In genomic region chr11:118530683-118531596, GRCh38 we compare ENCODE assay signal across 8 cellular contexts. TPM values are rescaled to one million over a fixed set of nuclear protein-coding genes. Genes with fewer than 3 reads are reported as not detected.
A peak's percentile ranks its signal among the peaks of the same experiment; 100 is the strongest.
DNase-seq lines count a peak whose midpoint lies in the region; ATAC-seq, FAIRE-seq and TF ChIP-seq lines count a peak whose summit lies in the region.

Gene TMEM25 (plus strand): TSS chr11:118531192. CDS start chr11:118531802, 610 bp downstream.

- TF ChIP-seq CTCF in cardiac muscle cell (IDR thresholded peaks at IDR 0.05; ENCODE audit: low read depth, low read length), result no peak
- TF ChIP-seq CTCF in pancreas (IDR thresholded peaks at IDR 0.05), result no peak
- no peak for TF ChIP-seq CTCF in testis (IDR thresholded peaks at IDR 0.05)

- H3K9me3 Mint-ChIP-seq in activated naive CD4-positive, alpha-beta T cell treated with anti-CD3 and anti-CD28 coated beads, Interleukin-2, amount 50 U/mL, for 24 hours, result no peaks in the 10 kb centered on the region

- H3K27ac ChIP-seq in cardiac muscle cell (peak within 1 kb of the TSS; percentile 69), pancreas (peak within 1 kb of the TSS; percentile 59 to 75 (median 71)), testis (peak within 1 kb of the TSS; percentile 71 to 86)

- ATAC-seq in GM18868 (IDR thresholded peaks at IDR 0.05; ENCODE audit: unreplicated experiment) (peak; percentile 72), HG03565 (IDR thresholded peaks at IDR 0.05; ENCODE audit: unreplicated experiment) (peak; percentile 62), pancreas (peak; percentile 90 to 95 (median 92))

- H3K36me3 Mint-ChIP-seq in activated naive CD4-positive, alpha-beta T cell treated with anti-CD3 and anti-CD28 coated beads, Interleukin-2, amount 50 U/mL, for 24 hours, result no peaks in the 10 kb centered on the region

- H3K4me1 ChIP-seq in cardiac muscle cell (ENCODE audit: low read depth), result no peaks in the 10 kb centered on the region
- H3K4me1 ChIP-seq in pancreas, result peaks cover 6 to 8% (median 8%) of the 10 kb centered on the region in 3 donors
- peaks cover 15% of the 10 kb centered on the region for H3K4me1 ChIP-seq in testis

- H3K27me3 Mint-ChIP-seq in activated naive CD4-positive, alpha-beta T cell treated with anti-CD3 and anti-CD28 coated beads, Interleukin-2, amount 50 U/mL, for 24 hours, result no peaks in the 10 kb centered on the region

- H3K27ac Mint-ChIP-seq in activated naive CD4-positive, alpha-beta T cell treated with anti-CD3 and anti-CD28 coated beads, Interleukin-2, amount 50 U/mL, for 24 hours, result peak within 1 kb of the TSS; percentile 89

- FAIRE-seq in pancreas (lab: Jason Lieb, UNC), result no peak

- peaks cover 41% of the 10 kb centered on the region for H3K4me1 Mint-ChIP-seq in activated naive CD4-positive, alpha-beta T cell treated with anti-CD3 and anti-CD28 coated beads, Interleukin-2, amount 50 U/mL, for 24 hours

- H3K36me3 ChIP-seq in cardiac muscle cell (no peaks in the 10 kb centered on the region), pancreas (no peaks in the 10 kb centered on the region), testis (ENCODE audit: low read depth, missing control alignments) (no peaks in the 10 kb centered on the region)

- 1% methylated on average over 54 to 94 of the region's 94 CpGs for WGBS in pancreas, 2 donors
- 1% methylated on average over 27 to 46 of the region's 94 CpGs for WGBS in testis, 2 donors

- DNase-seq in ACHN (peak; percentile 44), SK-N-DZ (ENCODE audit: low spot score) (peak; percentile 44), cardiac muscle cell (ENCODE audit: low read depth in 1 of 2, low spot score in 1 of 2) (peak; percentile 34 to 82), pancreas (peak; percentile 68 to 91 (median 78)), testis (peak; percentile 88)

- H3K4me3 ChIP-seq in cardiac muscle cell (peak within 1 kb of the TSS; percentile 97), pancreas (peak within 1 kb of the TSS; percentile 76 to 99 (median 96)), testis (peak within 1 kb of the TSS; percentile 85 to 90)

- H3K27me3 ChIP-seq in cardiac muscle cell, result no peaks in the 10 kb centered on the region
- no peaks in the 10 kb centered on the region for H3K27me3 ChIP-seq in pancreas
- H3K27me3 ChIP-seq in testis, result no peaks in the 10 kb centered on the region

- intact Hi-C loops in pancreas (cut with DNase I), result no loop called here
- intact Hi-C loops in testis (cut with DNase I; ENCODE audit: low total_unique reads), result no loop called here

- H3K9me3 ChIP-seq in cardiac muscle cell (ENCODE audit: low read depth) (no peaks in the 10 kb centered on the region), pancreas (no peaks in the 10 kb centered on the region), testis (no peaks in the 10 kb centered on the region)

- in situ Hi-C loops in ACHN (cut with HindIII; ENCODE audit: low pct_ligation_motif_present, low pct_unique_long_range_greater_than_20kb, low sequenced_read_pairs), result no loop called here

- peak within 1 kb of the TSS; percentile 93 for H3K4me3 Mint-ChIP-seq in activated naive CD4-positive, alpha-beta T cell treated with anti-CD3 and anti-CD28 coated beads, Interleukin-2, amount 50 U/mL, for 24 hours

- TF ChIP-seq POLR2A in testis (IDR thresholded peaks at IDR 0.05), result no peak

RNA-seq across cellular contexts. Expression of gene TMEM25, which starts in this region (rescaled TPM):
- 13.9 and 19.4 TPM in 2 replicates for polyA plus RNA-seq in SK-N-DZ (2014; cell fraction: cytosol; rRNA removed)
- polyA plus RNA-seq in SK-N-DZ (2014; cell fraction: nucleus; rRNA removed), result 60.1 and 71.3 TPM in 2 replicates
- total RNA-seq in cardiac muscle cell (50.0 and 51.3 TPM in 2 replicates), pancreas (10 to 100 TPM; 12.2 to 18.6 (median 14.4) TPM), testis (10 to 100 TPM; 33.1 to 46.8 TPM)
- polyA plus RNA-seq in cardiac muscle cell (34.9 and 41.1 TPM in 2 replicates), pancreas (10 to 100 TPM; 17.4 to 24.9 TPM), testis (ENCODE audit: insufficient read depth, low read depth, low replicate concordance) (16.4 TPM)

Comparison
In these comparisons a context has a peak if more than half of its experiments do, and no peak if none do; other contexts are left out.
1. Peak in every context shown above with its lines: DNase-seq, ATAC-seq, H3K4me3 ChIP-seq and H3K27ac ChIP-seq.